In the genomic region with DNA sequence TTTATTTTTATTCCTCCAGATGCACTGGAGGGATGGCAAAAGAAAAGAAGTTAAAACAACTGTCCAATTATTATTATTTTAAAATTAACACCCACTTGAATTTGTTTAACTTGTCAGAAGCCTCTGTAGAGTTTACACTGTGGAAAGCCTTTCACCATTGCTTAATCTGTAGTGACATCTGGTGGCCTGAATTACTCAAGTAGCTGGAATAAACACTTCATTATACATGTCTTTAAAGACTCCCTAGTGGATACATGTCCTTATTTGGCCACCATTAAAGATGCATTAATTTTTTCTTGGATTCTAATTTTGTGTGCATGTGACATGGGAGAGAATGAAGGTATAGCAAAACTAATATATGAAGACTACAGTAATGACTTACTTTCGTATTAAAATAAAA, we compare ENCODE assay signal across 8 cellular contexts.
A peak's percentile ranks its signal among the peaks of the same experiment; 100 is the strongest.
DNase-seq lines count a peak whose midpoint lies in the region; ATAC-seq, FAIRE-seq and TF ChIP-seq lines count a peak whose summit lies in the region.

No MANE protein-coding gene starts in this region.

- ATAC-seq in GM18498 (IDR thresholded peaks at IDR 0.05; ENCODE audit: unreplicated experiment), result peak; percentile 46
- ATAC-seq in HG03457 (IDR thresholded peaks at IDR 0.05; ENCODE audit: unreplicated experiment), result no peak

- DNase-seq in HuH-7 (ENCODE audit: low spot score) (peak; percentile 4), RCC 7860 (ENCODE audit: low spot score) (no peak), frontal cortex (ENCODE audit: low spot score in 2 of 2) (no peak), spleen (no peak), NCI-H146 (lab: John Stamatoyannopoulos, UW) (no peak), coronary artery (ENCODE audit: low spot score) (no peak)

- H3K9me3 ChIP-seq in spleen, result no peaks in the 10 kb centered on the region

- H3K27ac ChIP-seq in spleen (no peak overlapping the region), coronary artery (no peak overlapping the region)

- FAIRE-seq in RCC 7860 (lab: Jason Lieb, UNC), result peak; percentile 5
- FAIRE-seq in frontal cortex (lab: Jason Lieb, UNC), result peak; percentile 76

- H3K4me3 ChIP-seq in spleen (no peak overlapping the region), coronary artery (no peak overlapping the region)

- no peaks in the 10 kb centered on the region for H3K27me3 ChIP-seq in spleen (replicated peaks in 1 of 7)

- WGBS in spleen, 5 donors, result 77 to 90% (median 87%) methylated on average over 1 of the region's 1 CpG

- peak in 6 of 11 experiments; percentile 21 to 57 (median 40) for TF ChIP-seq CTCF in spleen (IDR thresholded peaks at IDR 0.05 in 8 of 11, conservative IDR thresholded peaks at IDR 0.05 in 3 of 11)
- TF ChIP-seq CTCF in coronary artery (IDR thresholded peaks at IDR 0.05), result no peak

- H3K4me1 ChIP-seq in spleen, result no peaks in the 10 kb centered on the region

- no peak for TF ChIP-seq POLR2A in spleen (IDR thresholded peaks at IDR 0.05)

- no peaks in the 10 kb centered on the region for H3K36me3 ChIP-seq in spleen

- intact Hi-C loops in spleen (cut with DNase I; ENCODE audit: low total_unique reads), result no loop called here
